Comparison of ENCODE assay signal across 1 cellular context in genomic region chr11:18321991-18322711, GRCh38.
TF ChIP-seq lines count a peak whose summit lies in the region.

GTF2H1 (plus strand) TSS chr11:18322567; CDS start chr11:18333075, 10,508 bp downstream.
HPS5 (minus strand) TSS chr11:18322140; CDS start chr11:18317858, 4,282 bp downstream.

TF ChIP-seq in HEK293, 187 proteins besides CTCF, POLR2A, EP300 and RAD21 (continued from another document and continues in another):
- TF ChIP-seq KLF8 (tag by site-specific recombination; IDR thresholded peaks at IDR 0.05) (peak; percentile 94), ZEB2 (tag by site-specific recombination; IDR thresholded peaks at IDR 0.05) (peak; percentile 89), FEZF1 (tag by site-specific recombination; IDR thresholded peaks at IDR 0.05) (no peak), ZNF394 (tag by site-specific recombination; IDR thresholded peaks at IDR 0.05; ENCODE audit: borderline replicate concordance) (peak; percentile 56; the same call in 1 of the 2 replicates), WT1 (tag by site-specific recombination; IDR thresholded peaks at IDR 0.05) (peak; percentile 79), ZNF416 (tag by site-specific recombination; IDR thresholded peaks at IDR 0.05) (no peak), GLI2 (tag by site-specific recombination; IDR thresholded peaks at IDR 0.05; ENCODE audit: borderline replicate concordance, low read depth) (no peak), ZBTB26 (tag by site-specific recombination; optimal IDR thresholded peaks at IDR 0.05) (peak; percentile 94), ZBTB1 (tag by site-specific recombination; IDR thresholded peaks at IDR 0.05) (no peak), ZNF16 (tag by site-specific recombination; IDR thresholded peaks at IDR 0.05; ENCODE audit: low read depth) (no peak), PATZ1 (tag by site-specific recombination; IDR thresholded peaks at IDR 0.05) (peak; percentile 76), ZBTB6 (tag by site-specific recombination; IDR thresholded peaks at IDR 0.05) (no peak), ZNF24 (tag by site-specific recombination; IDR thresholded peaks at IDR 0.05) (peak; percentile 23; the same call in 1 of the 2 replicates), ZFP69B (tag by site-specific recombination; IDR thresholded peaks at IDR 0.05) (peak; percentile 67), ZNF2 (tag by site-specific recombination; IDR thresholded peaks at IDR 0.05) (peak; percentile 82), ZNF37A (tag by site-specific recombination; IDR thresholded peaks at IDR 0.05) (no peak), ZNF501 (tag by site-specific recombination; IDR thresholded peaks at IDR 0.05) (peak; percentile 97), KLF17 (tag by site-specific recombination; IDR thresholded peaks at IDR 0.05) (peak; percentile 89), ZXDB (tag by site-specific recombination; IDR thresholded peaks at IDR 0.05) (peak; percentile 94), ZNF138 (tag by site-specific recombination; IDR thresholded peaks at IDR 0.05; ENCODE audit: borderline replicate concordance) (0 out of 2 replicates have a peak, but pooled peaks have one; percentile 42), ZNF354C (tag by site-specific recombination; IDR thresholded peaks at IDR 0.05; ENCODE audit: borderline replicate concordance, low read depth) (no peak), ZBTB11 (tag by site-specific recombination; conservative IDR thresholded peaks at IDR 0.05; ENCODE audit: low read depth) (peak; percentile 73), EGR2 (tag by site-specific recombination; IDR thresholded peaks at IDR 0.05; ENCODE audit: low read depth) (0 out of 2 replicates have a peak, but pooled peaks have one; percentile 9), ZNF335 (tag by site-specific recombination; conservative IDR thresholded peaks at IDR 0.05) (peak; percentile 96), KLF16 (tag by site-specific recombination; IDR thresholded peaks at IDR 0.05) (peak; percentile 99), ZNF654 (tag by site-specific recombination; IDR thresholded peaks at IDR 0.05; ENCODE audit: low read depth) (no peak), ATF2 (tag by site-specific recombination; IDR thresholded peaks at IDR 0.05; ENCODE audit: low read depth) (peak; percentile 99), GLIS2 (tag by site-specific recombination; IDR thresholded peaks at IDR 0.05) (peak; percentile 92), ZNF18 (tag by site-specific recombination; IDR thresholded peaks at IDR 0.05) (no peak), ZNF341 (tag by site-specific recombination; IDR thresholded peaks at IDR 0.05; ENCODE audit: low read depth) (peak; percentile 47; the same call in 1 of the 2 replicates), ZNF580 (tag by site-specific recombination; IDR thresholded peaks at IDR 0.05) (no peak), PRDM10 (tag by site-specific recombination; IDR thresholded peaks at IDR 0.05) (0 out of 2 replicates have a peak, but pooled peaks have one; percentile 42), ZNF629 (tag by site-specific recombination; IDR thresholded peaks at IDR 0.05) (peak; percentile 98), ZNF692 (tag by site-specific recombination; IDR thresholded peaks at IDR 0.05) (peak; percentile 69; the same call in 1 of the 2 replicates), PRDM4 (tag by site-specific recombination; IDR thresholded peaks at IDR 0.05) (peak; percentile 47; the same call in 1 of the 2 replicates)
